10 cellular contexts compared by ENCODE assay signal in the genomic region with DNA sequence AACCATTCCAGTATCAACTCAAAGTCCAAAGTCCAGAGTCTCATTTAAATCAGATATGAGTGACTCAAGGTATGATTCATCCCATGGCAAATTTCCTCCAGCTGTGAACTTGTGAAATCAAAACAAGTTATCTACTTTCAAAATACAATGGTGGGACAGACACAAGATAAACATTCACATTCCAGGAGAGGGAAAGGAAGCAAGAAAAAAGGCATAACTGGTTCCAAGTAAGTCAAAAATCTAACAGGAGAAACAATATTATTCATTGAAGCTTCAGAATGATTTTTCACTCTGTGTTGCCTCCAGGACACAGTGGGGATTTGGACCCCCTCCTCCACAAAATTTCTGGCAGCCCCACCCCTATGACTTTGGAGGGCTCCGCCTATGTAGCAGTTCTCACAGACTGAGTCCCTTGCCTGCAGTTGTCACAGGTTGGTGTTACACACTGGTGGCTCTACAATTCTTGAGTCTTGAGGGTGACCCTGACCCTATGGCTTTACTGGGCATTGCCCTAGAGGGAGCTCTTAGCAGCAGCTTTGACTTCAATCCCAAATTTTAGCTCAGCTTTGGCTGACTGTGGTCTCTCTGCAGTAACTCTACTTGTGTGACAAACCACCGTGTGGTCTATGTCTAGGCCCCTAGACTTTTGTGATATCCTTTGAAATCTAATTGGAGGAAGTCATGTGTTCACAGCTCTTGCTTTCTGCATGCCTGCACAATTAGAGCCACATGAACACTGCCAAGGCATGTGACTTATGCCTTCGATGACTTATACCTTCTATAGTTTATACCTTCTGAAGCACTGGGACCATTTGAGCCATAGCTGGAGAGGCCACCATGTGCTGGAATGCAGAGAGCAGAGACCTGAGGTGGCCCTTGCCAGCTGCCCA.
A peak's percentile ranks its signal among the peaks of the same experiment; 100 is the strongest.
DNase-seq lines count a peak whose midpoint lies in the region; ATAC-seq, FAIRE-seq and TF ChIP-seq lines count a peak whose summit lies in the region.
"Had no signal": no experiment of that assay in that cellular context is flagged by ENCODE, and none has a peak within 500 bp of the region (broad histone marks: within the 10 kb centered on the region; RNA-seq: fewer than 3 reads in every experiment).

No MANE protein-coding gene starts in this region.

- DNase-seq in HS-27A (ENCODE audit: low read depth): peak; percentile 2
- DNase-seq in amniotic epithelial cell (ENCODE audit: low read depth): peak; percentile 83
- DNase-seq in retinal pigment epithelial cell (ENCODE audit: low read depth): peak; percentile 40
- no peak for DNase-seq in GM19239 (ENCODE audit: insufficient read length, low spot score)
- DNase-seq in putamen (ENCODE audit: low spot score): no peak
- no peak for DNase-seq in MM.1S
- no peak for DNase-seq in COLO668 (lab: John Stamatoyannopoulos, UW; ENCODE audit: unreplicated experiment)
- DNase-seq: activated gamma-delta T cell had no signal

- H3F3A ChIP-seq in MM.1S (ENCODE audit: insufficient read depth, low read length): no peaks in the 10 kb centered on the region

- H3K9ac ChIP-seq in MM.1S (ENCODE audit: low read length): no peak overlapping the region

- H3K4me3 ChIP-seq in gastroesophageal sphincter (no peak overlapping the region), retinal pigment epithelial cell (ENCODE audit: low read length) (no peak overlapping the region), MM.1S (ENCODE audit: low read length) (no peak overlapping the region)
- H3K4me3 ChIP-seq: smooth muscle cell had no signal

- FAIRE-seq in GM19239 (lab: Jason Lieb, UNC): no peak

- H3K4me2 ChIP-seq in MM.1S (ENCODE audit: low read depth, low read length): no peak overlapping the region
- H3K4me2 ChIP-seq: smooth muscle cell had no signal

- H3K36me3 ChIP-seq in gastroesophageal sphincter (no peaks in the 10 kb centered on the region), MM.1S (replicated peaks; ENCODE audit: insufficient read depth, low read length) (no peaks in the 10 kb centered on the region)

- TF ChIP-seq EP300 in gastroesophageal sphincter (IDR thresholded peaks at IDR 0.05): no peak

- TF ChIP-seq CTCF in gastroesophageal sphincter (IDR thresholded peaks at IDR 0.05): no peak
- no peak for TF ChIP-seq CTCF in retinal pigment epithelial cell (conservative IDR thresholded peaks at IDR 0.05; ENCODE audit: low read depth, low read length)
- TF ChIP-seq CTCF in MM.1S (IDR thresholded peaks at IDR 0.05; ENCODE audit: low read length): no peak

- H2AFZ ChIP-seq in MM.1S (ENCODE audit: low read length): no peak overlapping the region

- no peaks in the 10 kb centered on the region for H3K9me2 ChIP-seq in MM.1S (replicated peaks; ENCODE audit: insufficient read depth, low read length)

- H3K27me3 ChIP-seq in gastroesophageal sphincter (no peaks in the 10 kb centered on the region), MM.1S (replicated peaks; ENCODE audit: insufficient read depth, low read length) (no peaks in the 10 kb centered on the region)

- H4K20me1 ChIP-seq in MM.1S (ENCODE audit: insufficient read depth, low read length): no peaks in the 10 kb centered on the region

- no peak for TF ChIP-seq POLR2A in gastroesophageal sphincter (IDR thresholded peaks at IDR 0.05)

- H3K79me2 ChIP-seq in MM.1S (ENCODE audit: low read length): no peaks in the 10 kb centered on the region

- ATAC-seq in gastroesophageal sphincter: peak; percentile 75

- WGBS in gastroesophageal sphincter (ENCODE audit: low coverage in 1 of 2), 2 donors: 96 to 100% methylated on average over 1 to 3 of the region's 3 CpGs

- peak overlapping the region in 2 of 4 donors; percentile 20 to 22 for H3K27ac ChIP-seq in gastroesophageal sphincter
- no peak overlapping the region for H3K27ac ChIP-seq in MM.1S (ENCODE audit: low read length)

- no peaks in the 10 kb centered on the region for H3K4me1 ChIP-seq in gastroesophageal sphincter
- no peaks in the 10 kb centered on the region for H3K4me1 ChIP-seq in MM.1S (ENCODE audit: low read length)

- H3K9me3 ChIP-seq in gastroesophageal sphincter (peaks cover 0 to 8% (median 0%) of the 10 kb centered on the region in 3 donors), MM.1S (replicated peaks; ENCODE audit: insufficient read depth, low read length) (no peaks in the 10 kb centered on the region)

Comparison
In these comparisons a context has a peak if more than half of its experiments do, and no peak if none do; other contexts are left out.
1. DNase-seq: peak in HS-27A (single experiment), amniotic epithelial cell (single experiment) and retinal pigment epithelial cell (single experiment); none in GM19239 (single experiment), putamen (single experiment), MM.1S (single experiment) and COLO668 (single experiment).